ENCODE assay signal across 7 cellular contexts in the genomic region with DNA sequence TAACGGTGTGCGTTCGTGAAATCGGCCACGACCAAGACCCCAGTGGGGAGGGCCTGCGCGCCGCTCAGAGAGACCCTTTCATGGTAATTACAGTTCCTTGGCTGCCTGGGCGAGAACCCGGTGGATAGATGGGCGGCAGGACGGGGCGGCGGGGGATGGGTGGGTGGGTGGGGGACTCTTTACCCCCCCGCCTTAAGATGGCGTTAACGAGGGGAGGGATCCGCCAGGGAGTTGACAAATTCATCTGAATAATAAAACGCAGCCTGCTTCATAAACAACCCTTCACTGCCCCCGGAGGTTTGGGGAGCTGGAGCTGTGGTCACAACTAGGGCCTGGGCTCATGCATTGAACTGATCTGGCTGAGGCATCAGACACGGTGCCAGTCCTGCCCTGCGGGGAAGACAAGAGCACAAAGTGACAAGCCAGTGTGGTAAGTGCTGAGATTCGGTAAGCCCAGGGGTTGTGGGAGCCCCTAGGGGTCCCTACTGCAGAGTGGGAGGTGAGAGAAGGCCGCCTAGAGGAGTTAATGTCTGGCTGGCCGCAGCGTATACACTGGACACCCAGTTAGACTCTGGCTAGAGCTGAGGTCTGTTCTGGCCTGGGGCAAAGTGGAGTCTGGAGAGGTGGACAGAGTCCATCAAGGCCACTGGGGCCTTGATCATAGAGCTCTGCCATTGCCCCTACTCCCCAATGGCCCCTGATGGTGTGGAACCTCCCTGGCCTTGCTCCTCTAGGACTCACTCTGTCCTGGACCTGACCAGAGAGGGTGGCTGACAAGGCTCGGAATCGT. TPM values are rescaled to one million over a fixed set of nuclear protein-coding genes. Genes with fewer than 3 reads are reported as not detected.
DNase-seq lines count a peak whose midpoint lies in the region; ATAC-seq, FAIRE-seq and TF ChIP-seq lines count a peak whose summit lies in the region.

No MANE protein-coding gene starts in this region.

- H3K4me3 ChIP-seq in H7 (ENCODE audit: insufficient read depth, low read depth, low read length) (peak overlapping the region; percentile 68), Peyer's patch (peak overlapping the region; percentile 49 to 75 (median 65)), endothelial cell of umbilical vein (replicated peaks in 1 of 3; ENCODE audit: insufficient read depth in 1 of 3, low read depth in 1 of 3, low read length in 3 of 3) (peak overlapping the region; percentile 34 to 64 (median 58))
- H3K4me3 ChIP-seq in naive thymus-derived CD4-positive, alpha-beta T cell (ENCODE audit: low read length): no peak overlapping the region

- dilution Hi-C loops in endothelial cell of umbilical vein (cut with MboI; ENCODE audit: extremely low pct_ligation_motif_present, low sequenced_read_pairs): no loop called here

- no peaks in the 10 kb centered on the region for H3K9me3 ChIP-seq in Peyer's patch
- no peaks in the 10 kb centered on the region for H3K9me3 ChIP-seq in endothelial cell of umbilical vein (replicated peaks; ENCODE audit: control insufficient read depth, insufficient read depth, low read length)
- no peaks in the 10 kb centered on the region for H3K9me3 ChIP-seq in naive thymus-derived CD4-positive, alpha-beta T cell (ENCODE audit: control insufficient read depth in 2 of 3, low read length in 3 of 3)

- H3K27me3 ChIP-seq in H7 (ENCODE audit: control insufficient read depth, insufficient read depth, low read length): no peaks in the 10 kb centered on the region
- no peaks in the 10 kb centered on the region for H3K27me3 ChIP-seq in Peyer's patch
- H3K27me3 ChIP-seq in endothelial cell of umbilical vein (ENCODE audit: control insufficient read depth in 2 of 2, insufficient read depth in 2 of 2, low read length in 2 of 2): no peaks in the 10 kb centered on the region
- no peaks in the 10 kb centered on the region for H3K27me3 ChIP-seq in naive thymus-derived CD4-positive, alpha-beta T cell (ENCODE audit: control insufficient read depth in 2 of 2, insufficient read depth in 2 of 2, low read length in 2 of 2)

- H3K9me3 Mint-ChIP-seq in naive thymus-derived CD4-positive, alpha-beta T cell: peaks cover 0 to 4% (median 0%) of the 10 kb centered on the region in 11 donors

- H3K27me3 Mint-ChIP-seq in naive thymus-derived CD4-positive, alpha-beta T cell: peaks cover 26 to 45% (median 28%) of the 10 kb centered on the region in 5 donors

- TF ChIP-seq POLR2A in Peyer's patch (IDR thresholded peaks at IDR 0.05): no peak
- no peak for TF ChIP-seq POLR2A in endothelial cell of umbilical vein (IDR thresholded peaks at IDR 0.05; ENCODE audit: low read depth, low read length)

- no peaks in the 10 kb centered on the region for H3K4me1 ChIP-seq in Peyer's patch
- peaks cover 3% of the 10 kb centered on the region for H3K4me1 ChIP-seq in endothelial cell of umbilical vein (ENCODE audit: control insufficient read depth, extremely low read depth, insufficient read depth, low read length)
- H3K4me1 ChIP-seq in naive thymus-derived CD4-positive, alpha-beta T cell (ENCODE audit: control insufficient read depth in 2 of 2, insufficient read depth in 2 of 2, low read length in 2 of 2): no peaks in the 10 kb centered on the region

- H3K9ac ChIP-seq in endothelial cell of umbilical vein (replicated peaks; ENCODE audit: extremely low read depth, insufficient read depth, low read length): peak overlapping the region; percentile 80

- FAIRE-seq in endothelial cell of umbilical vein (lab: Jason Lieb, UNC): no peak

- peak overlapping the region; percentile 45 to 98 (median 66) for H3K4me3 Mint-ChIP-seq in naive thymus-derived CD4-positive, alpha-beta T cell

- no peak overlapping the region for H3K27ac Mint-ChIP-seq in naive thymus-derived CD4-positive, alpha-beta T cell

- peak; percentile 71 for DNase-seq in H7
- DNase-seq in Peyer's patch: no peak
- DNase-seq in endothelial cell of umbilical vein (ENCODE audit: low read depth, low spot score): peak; percentile 11
- DNase-seq in naive thymus-derived CD4-positive, alpha-beta T cell: no peak
- DNase-seq in NCI-H128 (lab: John Stamatoyannopoulos, UW; ENCODE audit: unreplicated experiment): no peak
- no peak for DNase-seq in GF-D8 (lab: John Stamatoyannopoulos, UW)
- no peak for DNase-seq in NCI-H526 treated with DMSO at 0.1 percent for 48 hours (lab: John Stamatoyannopoulos, UW)

- peak overlapping the region; percentile 100 for H2AFZ ChIP-seq in endothelial cell of umbilical vein (ENCODE audit: low read depth, low read length)

- no peaks in the 10 kb centered on the region for H4K20me1 ChIP-seq in endothelial cell of umbilical vein (replicated peaks; ENCODE audit: control insufficient read depth, extremely low read depth, insufficient read depth, low read length)

- POLR2A ChIA-PET in endothelial cell of umbilical vein (lab: Charles Lee): no interaction called here
- POLR2A ChIA-PET in naive thymus-derived CD4-positive, alpha-beta T cell (lab: Charles Lee): no interaction called here

- no peaks in the 10 kb centered on the region for H3K79me2 ChIP-seq in endothelial cell of umbilical vein (ENCODE audit: control insufficient read depth, insufficient read depth, low read length)

- BruUV-seq in endothelial cell of umbilical vein (replicated peaks; lab: Mats Ljungman, UMichigan): no TSS peak

- H3K27ac ChIP-seq in Peyer's patch (peak overlapping the region; percentile 53 to 86 (median 76)), endothelial cell of umbilical vein (ENCODE audit: insufficient read depth, low read depth, low read length) (no peak overlapping the region)
- H3K27ac ChIP-seq in naive thymus-derived CD4-positive, alpha-beta T cell (ENCODE audit: low read depth, low read length): no peak overlapping the region

- CTCF ChIA-PET in endothelial cell of umbilical vein (lab: Charles Lee): interaction anchor here (0.8 to 1.7 kb wide), 8 partner anchors 16 to 587 kb away, joined by 3 to 7 read pairs (median 4); no protein-coding TSS in a partner anchor
- CTCF ChIA-PET in naive thymus-derived CD4-positive, alpha-beta T cell (lab: Charles Lee): interaction anchor here (0.8 kb wide), 1 partner anchor 168 kb away, joined by 3 read pairs; no protein-coding TSS in a partner anchor

- intact Hi-C loops in endothelial cell of umbilical vein (cut with micrococcal nuclease): loop anchor here (1.0 to 10.0 kb wide), 6 partner anchors 17 to 596 kb away; a partner anchor contains a TSS
- intact Hi-C loops in naive thymus-derived CD4-positive, alpha-beta T cell (cut with micrococcal nuclease): loop anchor here in 1 of 2 donors (1.0 kb wide), 2 partner anchors 20 to 169 kb away; a partner anchor contains a TSS

- H3K36me3 ChIP-seq in H7 (replicated peaks; ENCODE audit: control insufficient read depth, insufficient read depth, low read length) (no peaks in the 10 kb centered on the region), Peyer's patch (no peaks in the 10 kb centered on the region), endothelial cell of umbilical vein (ENCODE audit: control insufficient read depth in 2 of 2, extremely low read depth in 1 of 2, insufficient read depth in 2 of 2, low read length in 2 of 2) (no peaks in the 10 kb centered on the region)
- no peaks in the 10 kb centered on the region for H3K36me3 ChIP-seq in naive thymus-derived CD4-positive, alpha-beta T cell (ENCODE audit: control insufficient read depth in 2 of 3, insufficient read depth in 3 of 3, low read length in 3 of 3)

- ATAC-seq in naive thymus-derived CD4-positive, alpha-beta T cell: no peak

- peaks cover 0 to 11% (median 9%) of the 10 kb centered on the region in 7 donors for H3K4me1 Mint-ChIP-seq in naive thymus-derived CD4-positive, alpha-beta T cell

- peak overlapping the region; percentile 84 for H3K4me2 ChIP-seq in endothelial cell of umbilical vein (ENCODE audit: insufficient read depth, low read length)

- H3K36me3 Mint-ChIP-seq in naive thymus-derived CD4-positive, alpha-beta T cell: peaks cover 0 to 7% (median 0%) of the 10 kb centered on the region in 5 donors

- no peak for TF ChIP-seq CTCF in Peyer's patch (IDR thresholded peaks at IDR 0.05)
- no peak for TF ChIP-seq CTCF in endothelial cell of umbilical vein (IDR thresholded peaks at IDR 0.05; ENCODE audit: extremely low read depth in 1 of 2, insufficient read depth in 1 of 2, low read depth in 1 of 2, low read length in 2 of 2)

- H3K9me1 ChIP-seq in endothelial cell of umbilical vein (replicated peaks; ENCODE audit: control insufficient read depth, extremely low read depth, insufficient read depth, low read length): no peaks in the 10 kb centered on the region

RNA-seq across cellular contexts. Expression of a gene that starts 0.8 kb away (rescaled TPM):
- 24.4 and 32.0 TPM in 2 replicates for total RNA-seq in H7 (2014; rRNA removed; shearing (Covaris generic))
- 1 to 10 TPM; 1.2 to 7.4 (median 3.0) TPM for total RNA-seq in Peyer's patch
- 15.5 and 16.5 TPM in 2 replicates for total RNA-seq in endothelial cell of umbilical vein
- polyA plus RNA-seq in endothelial cell of umbilical vein: 9.4 and 14.6 TPM in 2 replicates
- 9.6 and 9.8 TPM in 2 replicates for polyA plus RNA-seq in endothelial cell of umbilical vein (2011; cell fraction: cytosol; rRNA removed)
- 8.6 and 9.6 TPM in 2 replicates for polyA plus RNA-seq in endothelial cell of umbilical vein (2011; cell fraction: nucleus; rRNA removed)
- 10.1 and 15.6 TPM in 2 replicates for polyA plus RNA-seq in endothelial cell of umbilical vein (2012)
- 11.8 and 12.2 TPM in 2 replicates for polyA minus RNA-seq in endothelial cell of umbilical vein
- 7.0 TPM for polyA minus RNA-seq in endothelial cell of umbilical vein (2011; cell fraction: cytosol; rRNA and poly(A)+ RNA removed)
- polyA minus RNA-seq in endothelial cell of umbilical vein (2011; cell fraction: nucleus; rRNA and poly(A)+ RNA removed): 2.0 and 4.9 TPM in 2 replicates
- total RNA-seq in naive thymus-derived CD4-positive, alpha-beta T cell: 1 to 10 TPM in 2 of 5 experiments, under 1 TPM in 3; 0.05 to 4.9 (median 0.80) TPM
- not detected for polyA plus RNA-seq in naive thymus-derived CD4-positive, alpha-beta T cell

RNA-seq across cellular contexts. Expression of a gene that starts 19.5 kb away (rescaled TPM):
- 0.35 TPM in 1 of 2 replicates, not detected in the other for total RNA-seq in H7 (2014; rRNA removed; shearing (Covaris generic))
- total RNA-seq in Peyer's patch (not detected), endothelial cell of umbilical vein (not detected in 2 replicates)
- 0.08 TPM in 1 of 2 replicates, not detected in the other for polyA plus RNA-seq in endothelial cell of umbilical vein
- 0.08 TPM in 1 of 2 replicates, not detected in the other for polyA plus RNA-seq in endothelial cell of umbilical vein (2011; cell fraction: cytosol; rRNA removed)
- 0.34 and 0.41 TPM in 2 replicates for polyA plus RNA-seq in endothelial cell of umbilical vein (2011; cell fraction: nucleus; rRNA removed)
- polyA plus RNA-seq in endothelial cell of umbilical vein (2012): 0.20 and 0.56 TPM in 2 replicates
- polyA minus RNA-seq in endothelial cell of umbilical vein: not detected in 2 replicates
- not detected for polyA minus RNA-seq in endothelial cell of umbilical vein (2011; cell fraction: cytosol; rRNA and poly(A)+ RNA removed)
- polyA minus RNA-seq in endothelial cell of umbilical vein (2011; cell fraction: nucleus; rRNA and poly(A)+ RNA removed): 0.53 TPM in 1 of 2 replicates, not detected in the other
- 1 to 10 TPM in 2 of 5 experiments, under 1 TPM in 2, not detected in 1; 0.69 to 2.0 (median 1.2) TPM for total RNA-seq in naive thymus-derived CD4-positive, alpha-beta T cell
- under 1 TPM; 0.52 to 0.71 TPM for polyA plus RNA-seq in naive thymus-derived CD4-positive, alpha-beta T cell

Comparison
In these comparisons a context has a peak if more than half of its experiments do, and no peak if none do; other contexts are left out.
1. DNase-seq: peak in H7 (single experiment) and endothelial cell of umbilical vein (single experiment); none in Peyer's patch (0 of 3), naive thymus-derived CD4-positive, alpha-beta T cell (0 of 9), NCI-H128 (single experiment), GF-D8 (single experiment) and NCI-H526 treated with DMSO at 0.1 percent for 48 hours (single experiment).
2. H3K27ac ChIP-seq: peak in Peyer's patch (4 of 4); none in endothelial cell of umbilical vein (single experiment) and naive thymus-derived CD4-positive, alpha-beta T cell (single experiment).